ENCODE assay signal across 24 cellular contexts in the genomic region with DNA sequence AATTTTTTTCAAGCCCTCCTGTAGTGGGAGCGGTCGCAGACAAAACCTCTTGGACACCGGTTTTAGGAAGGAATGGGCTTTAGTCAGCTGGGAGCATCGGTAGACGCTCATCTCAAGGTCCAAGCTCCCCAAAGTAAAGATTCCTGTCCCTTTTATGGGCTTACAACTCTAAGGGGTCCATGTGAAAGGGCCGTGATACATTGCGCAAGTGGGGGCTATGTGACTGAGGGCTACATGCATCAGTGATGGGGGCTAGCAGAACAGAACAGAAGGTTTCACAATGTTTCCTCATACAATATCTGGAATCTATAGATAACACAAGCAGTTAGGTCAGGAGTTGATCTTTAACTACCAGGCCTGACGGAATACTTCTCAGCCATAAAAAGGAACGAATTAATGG.
"Had no signal": no experiment of that assay in that cellular context is flagged by ENCODE, and none has a peak within 500 bp of the region (broad histone marks: within the 10 kb centered on the region; RNA-seq: fewer than 3 reads in every experiment).

No MANE protein-coding gene starts in this region.

- H3K27ac ChIP-seq: coronary artery, dorsolateral prefrontal cortex, esophagus muscularis mucosa, foreskin keratinocyte, gastroesophageal sphincter, heart left ventricle, hepatocyte, left ventricle myocardium inferior, lower lobe of right lung had no signal

- H3K27ac Mint-ChIP-seq: immature natural killer cell, mesothelial cell of epicardium had no signal

- H3K36me3 Mint-ChIP-seq: mesothelial cell of epicardium had no signal

- H3K27me3 Mint-ChIP-seq: naive B cell had no signal

- H3K9me3 Mint-ChIP-seq: immature natural killer cell had no signal

- H3K4me3 ChIP-seq: coronary artery, dorsolateral prefrontal cortex, esophagus muscularis mucosa, gastroesophageal sphincter, heart left ventricle, hepatocyte, left ventricle myocardium inferior, lower lobe of right lung, mucosa of descending colon had no signal

- H3K27me3 ChIP-seq: dorsolateral prefrontal cortex, esophagus muscularis mucosa, foreskin keratinocyte, gastroesophageal sphincter, heart left ventricle, hepatocyte had no signal

- H3K4me1 Mint-ChIP-seq: immature natural killer cell, mesothelial cell of epicardium, naive B cell had no signal

- H3K4me2 ChIP-seq: hepatocyte had no signal

- H3K9me3 ChIP-seq: esophagus muscularis mucosa, gastroesophageal sphincter, left ventricle myocardium inferior, lower lobe of right lung, mucosa of descending colon had no signal

- H3K4me1 ChIP-seq: esophagus muscularis mucosa, foreskin keratinocyte, gastroesophageal sphincter, heart left ventricle, left ventricle myocardium inferior, lower lobe of right lung had no signal

- DNase-seq: dermis blood vessel endothelial cell; dorsolateral prefrontal cortex; effector CD4-positive, alpha-beta T cell; effector memory CD4-positive, alpha-beta T cell; foreskin keratinocyte; heart left ventricle; hypothalamus; immature natural killer cell; islet precursor cell; kidney; kidney glomerular epithelial cell; left colon; left ventricle myocardium inferior; lower lobe of right lung; mesenchymal stem cell; mucosa of descending colon; naive B cell had no signal

- H3K36me3 ChIP-seq: esophagus muscularis mucosa, gastroesophageal sphincter, heart left ventricle, left ventricle myocardium inferior, lower lobe of right lung had no signal

- H3K4me3 Mint-ChIP-seq: immature natural killer cell, mesothelial cell of epicardium, naive B cell had no signal

- FAIRE-seq: endothelial cell of umbilical vein had no signal

- ATAC-seq: foreskin keratinocyte, gastroesophageal sphincter, heart left ventricle, left colon, left lobe of liver, lower lobe of right lung, mucosa of descending colon had no signal
